Comparison of ENCODE assay signal across 20 cellular contexts in genomic region chr6:125951323-125951722, GRCh38.
"Had no signal": no experiment of that assay in that cellular context is flagged by ENCODE, and none has a peak within 500 bp of the region (broad histone marks: within the 10 kb centered on the region; RNA-seq: fewer than 3 reads in every experiment).

No MANE protein-coding gene starts in this region.

- DNase-seq: activated CD4-positive, alpha-beta memory T cell treated with anti-CD3 and anti-CD28 coated beads, Interleukin-2, amount 10 ng/mL, durations not matched to agents 7 days and 5 days; activated CD4-positive, alpha-beta T cell treated with anti-CD3 and anti-CD28 coated beads, Interleukin-2, amount 10 ng/mL, durations not matched to agents 7 days and 5 days; activated CD4-positive, CD25-positive, alpha-beta regulatory T cell; activated naive CD4-positive, alpha-beta T cell treated with anti-CD3 and anti-CD28 coated beads, Interleukin-2, amount 50 U/mL, for 16 hours; activated naive CD8-positive, alpha-beta T cell treated with anti-CD3 and anti-CD28 coated beads, Interleukin-2, amount 10 ng/mL, durations not matched to agents 7 days and 5 days; adrenal gland; anterior cingulate cortex; Kasumi-1; NCI-H1105 treated with DMSO at 0.1 percent for 48 hours; NCI-H1436 treated with DMSO at 0.1 percent for 48 hours; NCI-H187; NCI-H2081; NCI-H510A treated with DMSO at 0.1 percent for 48 hours; NCI-H69; RPMI8226; SK-N-SH; T-helper 1 cell had no signal

- ATAC-seq: Panc1, Right ventricle myocardium inferior had no signal

- H3K4me2 ChIP-seq: SK-N-SH had no signal

- H3K4me3 ChIP-seq: adrenal gland had no signal

- H3K36me3 ChIP-seq: adrenal gland had no signal

- H3K9me3 ChIP-seq: adrenal gland, SK-N-SH had no signal

- H3K27ac ChIP-seq: adrenal gland, VCaP had no signal

- H3K27me3 ChIP-seq: adrenal gland had no signal

- H3K9ac ChIP-seq: SK-N-SH had no signal
